ENCODE assay signal across 8 cellular contexts in genomic region chr15:57560976-57561711, GRCh38. TPM values are rescaled to one million over a fixed set of nuclear protein-coding genes. Genes with fewer than 3 reads are reported as not detected.
DNase-seq lines count a peak whose midpoint lies in the region; FAIRE-seq and TF ChIP-seq lines count a peak whose summit lies in the region.

No MANE protein-coding gene starts in this region.

- CTCF ChIA-PET in GM10248 (lab: Yijun Ruan, JAX): interaction anchor here (0.6 to 3.4 kb wide), 23 partner anchors 8 to 739 kb away, joined by 3 to 19 read pairs (median 4); no protein-coding TSS in a partner anchor

- in situ Hi-C loops in HAP-1 (cut with MboI; ENCODE audit: low sequenced_read_pairs) (loop anchor here (5.0 to 10.0 kb wide), 2 partner anchors 174 to 301 kb away; no protein-coding TSS in a partner anchor), SK-MEL-5 (cut with HindIII; ENCODE audit: low pct_unique_long_range_greater_than_20kb, low sequenced_read_pairs) (no loop called here)

- peak; percentile 48 for FAIRE-seq in urothelium cell line (lab: Jason Lieb, UNC)

- TF ChIP-seq CTCF in GM10248 (IDR thresholded peaks at IDR 0.05; ENCODE audit: control extremely low read depth, extremely low read depth, low read depth, missing control alignments): peak; percentile 78

- H3K27me3 ChIP-seq in HAP-1 (ENCODE audit: low read depth) (no peaks in the 10 kb centered on the region; the same call in 1 of the 2 replicates), MG63 (no peaks in the 10 kb centered on the region; the same call in 1 of the 2 replicates)

- H3K4me1 ChIP-seq in HAP-1: no peaks in the 10 kb centered on the region; the same call in none of the 2 replicates

- peak; percentile 72 for DNase-seq in GM10248 (ENCODE audit: extremely low spot score)
- DNase-seq in HAP-1 (ENCODE audit: low spot score in 2 of 2): peak; percentile 72 to 84
- DNase-seq in MG63: peak; percentile 76
- peak; percentile 80 for DNase-seq in SK-MEL-5 (ENCODE audit: low read depth, low spot score)
- peak; percentile 8 to 31 (median 25) for DNase-seq in activated naive CD4-positive, alpha-beta T cell (lab: John Stamatoyannopoulos, UW)
- DNase-seq in germinal center (ENCODE audit: low spot score): peak; percentile 65
- peak; percentile 79 for DNase-seq in pons (ENCODE audit: low spot score)
- DNase-seq in urothelium cell line (ENCODE audit: low spot score): peak; percentile 83

- POLR2A ChIA-PET in GM10248 (lab: Yijun Ruan, JAX): no interaction called here

- H3K36me3 ChIP-seq in HAP-1 (replicated peaks): no peaks in the 10 kb centered on the region
- no peaks in the 10 kb centered on the region for H3K36me3 ChIP-seq in MG63

- no peak overlapping the region for H3K4me3 ChIP-seq in HAP-1
- H3K4me3 ChIP-seq in MG63: no peak overlapping the region

- H3K9me3 ChIP-seq in HAP-1: no peaks in the 10 kb centered on the region
- no peaks in the 10 kb centered on the region for H3K9me3 ChIP-seq in MG63

RNA-seq across cellular contexts. Expression of gene MYZAP, which starts 30.6 kb away (rescaled TPM):
- total RNA-seq in MG63 (2014; rRNA removed; shearing (Covaris generic); ENCODE audit: low replicate concordance): 0.69 TPM in 1 of 2 replicates, not detected in the other
- total RNA-seq in SK-MEL-5 (2014; rRNA removed; shearing (Covaris generic)): 0.21 TPM in 1 of 2 replicates, not detected in the other
- not detected in 2 replicates for polyA plus RNA-seq in SK-MEL-5 (2015; cell fraction: cytosol; rRNA removed)
- polyA plus RNA-seq in SK-MEL-5 (2015; cell fraction: nucleus; rRNA removed): not detected in 2 replicates

Comparison
In these comparisons a context has a peak if more than half of its experiments do, and no peak if none do; other contexts are left out.
1. DNase-seq: peak in every context shown above with its lines; median percentile 83 in urothelium cell line; 80 in SK-MEL-5; 79 in pons; 78 in HAP-1; 76 in MG63; 72 in GM10248; 65 in germinal center; 25 in activated naive CD4-positive, alpha-beta T cell.